In the genomic region with DNA sequence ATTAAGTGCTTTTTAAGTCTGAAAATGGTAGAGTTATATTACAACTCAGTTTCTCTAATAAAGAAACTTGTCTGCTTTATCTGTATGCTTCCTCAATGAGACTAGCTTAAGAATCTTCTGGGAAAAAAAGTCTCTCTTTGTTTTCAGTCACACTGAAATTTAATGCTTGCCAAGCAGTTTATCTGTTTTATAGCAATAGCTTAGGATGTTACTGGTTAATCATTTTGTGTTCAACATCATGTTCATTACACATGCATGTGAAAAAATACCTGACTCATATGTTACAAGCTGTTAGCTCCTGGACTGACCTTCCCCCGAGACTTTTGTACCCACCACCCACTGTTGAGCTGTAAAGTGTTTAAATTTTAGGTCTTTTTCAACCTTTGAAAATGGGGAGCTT, we compare ENCODE assay signal across 7 cellular contexts.
"Had no signal": no experiment of that assay in that cellular context is flagged by ENCODE, and none has a peak within 500 bp of the region (broad histone marks: within the 10 kb centered on the region; RNA-seq: fewer than 3 reads in every experiment).

No MANE protein-coding gene starts in this region.

- H3K4me2 ChIP-seq: GM23338 had no signal

- FAIRE-seq: H1, H54, HTR-8/SVneo had no signal

- ATAC-seq: GM23338 had no signal

- H2AFZ ChIP-seq: GM23338 had no signal

- DNase-seq: H9, HCEC 1CT, KBM-7 had no signal

- H3K4me3 ChIP-seq: GM23338 had no signal
